Comparison of ENCODE assay signal across 34 cellular contexts in genomic region chr7:19203686-19204085, GRCh38. TPM values are rescaled to one million over a fixed set of nuclear protein-coding genes. Genes with fewer than 3 reads are reported as not detected.
"Had no signal": no experiment of that assay in that cellular context is flagged by ENCODE, and none has a peak within 500 bp of the region (broad histone marks: within the 10 kb centered on the region; RNA-seq: fewer than 3 reads in every experiment).

No MANE protein-coding gene starts in this region.

- ATAC-seq: effector memory CD8-positive, alpha-beta T cell; heart right ventricle; left colon; left ventricle myocardium superior; lower lobe of right lung; natural killer cell; pancreas; sciatic nerve; stimulated activated effector memory CD8-positive, alpha-beta T cell treated with anti-CD3 and anti-CD28 coated beads, Interleukin-12 subunit alpha, Interleukin-12 subunit beta, amount 100 ng/mL, for 72 hours; stimulated activated naive CD8-positive, alpha-beta T cell treated with anti-CD3 and anti-CD28 coated beads, Interleukin-15, Interleukin-2, amounts not matched to agents 100 U/mL and 50 U/mL, for 24 hours had no signal

- H3K4me1 ChIP-seq: esophagus squamous epithelium, heart right ventricle, lower lobe of right lung, pancreas, right atrium auricular region, testis, tibial artery had no signal

- H3K27ac ChIP-seq: esophagus squamous epithelium, heart right ventricle, lower lobe of right lung, neutrophil, pancreas, right atrium auricular region, tibial artery had no signal

- H3K27me3 Mint-ChIP-seq: effector memory CD8-positive, alpha-beta T cell; type B pancreatic cell had no signal

- H3K4me3 ChIP-seq: esophagus squamous epithelium, heart right ventricle, lower lobe of right lung, pancreas, right atrium auricular region, testis, tibial artery had no signal

- H3K27ac Mint-ChIP-seq: effector memory CD8-positive, alpha-beta T cell; natural killer cell; progenitor cell of endocrine pancreas; stimulated activated effector memory CD8-positive, alpha-beta T cell treated with anti-CD3 and anti-CD28 coated beads, Interleukin-12 subunit alpha, Interleukin-12 subunit beta, amount 100 ng/mL, for 72 hours; type B pancreatic cell had no signal

- DNase-seq: cortex of kidney; effector memory CD8-positive, alpha-beta T cell; erythroblast; esophagus squamous epithelium; foreskin melanocyte; glutamatergic neuron; heart right ventricle; hippocampal formation; islet precursor cell; kidney glomerular epithelial cell; left colon; left ventricle myocardium superior; lower lobe of right lung; natural killer cell; pancreas; stimulated activated CD4-positive, alpha-beta T cell treated with anti-CD3 and anti-CD28 coated beads, Interleukin-2, amount 100 ng/mL, for 24 hours; stimulated activated CD4-positive, alpha-beta T cell treated with anti-CD3 and anti-CD28 coated beads, Interleukin-4, amount 100 ng/mL, for 24 hours; stimulated activated naive CD8-positive, alpha-beta T cell treated with anti-CD3 and anti-CD28 coated beads, Interleukin-15, Interleukin-2, amounts not matched to agents 100 U/mL and 50 U/mL, for 24 hours; substantia nigra; testis; tibial artery had no signal

- H3K4me3 Mint-ChIP-seq: effector memory CD8-positive, alpha-beta T cell; natural killer cell; neural crest cell; stimulated activated effector memory CD8-positive, alpha-beta T cell treated with anti-CD3 and anti-CD28 coated beads, Interleukin-12 subunit alpha, Interleukin-12 subunit beta, amount 100 ng/mL, for 72 hours; type B pancreatic cell had no signal

- FAIRE-seq: endometrium, pancreas had no signal

- H3K36me3 Mint-ChIP-seq: natural killer cell; stimulated activated effector memory CD8-positive, alpha-beta T cell treated with anti-CD3 and anti-CD28 coated beads, Interleukin-12 subunit alpha, Interleukin-12 subunit beta, amount 100 ng/mL, for 72 hours; type B pancreatic cell had no signal

- H3K36me3 ChIP-seq: esophagus squamous epithelium, heart right ventricle, lower lobe of right lung, neutrophil, pancreas, right atrium auricular region, tibial artery had no signal

- H3K9me3 ChIP-seq: esophagus squamous epithelium, lower lobe of right lung, neutrophil, pancreas, right atrium auricular region, testis, tibial artery had no signal

- H3K27me3 ChIP-seq: esophagus squamous epithelium, heart right ventricle, neutrophil, pancreas, right atrium auricular region, testis, tibial artery had no signal

- H3K9me3 Mint-ChIP-seq: type B pancreatic cell had no signal

- H3K4me1 Mint-ChIP-seq: natural killer cell; neural crest cell; stimulated activated effector memory CD8-positive, alpha-beta T cell treated with anti-CD3 and anti-CD28 coated beads, Interleukin-12 subunit alpha, Interleukin-12 subunit beta, amount 100 ng/mL, for 72 hours had no signal

RNA-seq across cellular contexts. Expression of gene FERD3L, which starts 58.5 kb away (rescaled TPM):
- total RNA-seq: dermis microvascular lymphatic vessel endothelial cell, esophagus squamous epithelium, heart right ventricle, left colon, left ventricle myocardium superior, lower lobe of right lung, mesenteric fat pad, natural killer cell, neural crest cell, omental fat pad, pancreas, progenitor cell of endocrine pancreas, right atrium auricular region, sciatic nerve, skeletal muscle tissue, testis, urinary bladder had no signal
